In genomic region chr1:8956461-8957349, GRCh38 we compare ENCODE assay signal across 21 cellular contexts. TPM values are rescaled to one million over a fixed set of nuclear protein-coding genes. Genes with fewer than 3 reads are reported as not detected.
DNase-seq lines count a peak whose midpoint lies in the region; ATAC-seq and TF ChIP-seq lines count a peak whose summit lies in the region.
"Had no signal": no experiment of that assay in that cellular context is flagged by ENCODE, and none has a peak within 500 bp of the region (broad histone marks: within the 10 kb centered on the region; RNA-seq: fewer than 3 reads in every experiment).

No MANE protein-coding gene starts in this region.

- no peak overlapping the region for H3K27ac ChIP-seq in CD8-positive, alpha-beta T cell (ENCODE audit: low read depth, low read length)
- H3K27ac ChIP-seq in neural progenitor cell: no peak overlapping the region
- H3K27ac ChIP-seq: 22Rv1, BLaER1, RWPE1, SJSA1 had no signal

- no peaks in the 10 kb centered on the region for H3K79me2 ChIP-seq in neural progenitor cell (ENCODE audit: low read depth)

- peak; percentile 51 for ATAC-seq in CD8-positive, alpha-beta T cell
- ATAC-seq in GM21723 (IDR thresholded peaks at IDR 0.05; ENCODE audit: unreplicated experiment): no peak

- peaks cover 10% of the 10 kb centered on the region for H3K9me3 ChIP-seq in CD8-positive, alpha-beta T cell (ENCODE audit: low read length)
- H3K9me3 ChIP-seq in neural progenitor cell (ENCODE audit: low read depth): no peaks in the 10 kb centered on the region
- H3K9me3 ChIP-seq: SJSA1 had no signal

- DNase-seq in T-helper 1 cell: no peak
- DNase-seq in CD8-positive, alpha-beta T cell: no peak
- no peak for DNase-seq in activated T-helper 1 cell treated with anti-CD3 and anti-CD28 coated beads, Interleukin-12 subunit alpha, Interleukin-12 subunit beta, Interleukin-2, Interleukin-4 antibody, amounts not matched to agents 30 ng/mL and 10 ng/mL and 1 ng/mL, durations not matched to agents 14 hours and 24 hours and 36 hours (ENCODE audit: low spot score)
- no peak for DNase-seq in neural progenitor cell (ENCODE audit: low spot score)
- DNase-seq in GM10248 (ENCODE audit: extremely low spot score): no peak
- DNase-seq in cortex of kidney (lab: John Stamatoyannopoulos, UW): no peak
- DNase-seq: DMS 273 treated with DMSO at 0.1 percent for 48 hours; HCEC 1CT; NCI-H1092 treated with DMSO at 0.1 percent for 48 hours; NCI-H1694; NCI-H2107; NCI-H226; NCI-H526; NK-92 treated with Interleukin-12 subunit alpha and Interleukin-12 subunit beta, amount 100 ng/mL, for 24 hours; OCI-M1 had no signal

- H3F3A ChIP-seq in neural progenitor cell (ENCODE audit: low read depth): peaks cover 6% of the 10 kb centered on the region

- no peaks in the 10 kb centered on the region for H3K27me3 ChIP-seq in CD8-positive, alpha-beta T cell (ENCODE audit: insufficient read depth, low read length)
- H3K27me3 ChIP-seq in neural progenitor cell: no peaks in the 10 kb centered on the region
- H3K27me3 ChIP-seq: BLaER1, SJSA1 had no signal

- no peak overlapping the region for H3K9ac ChIP-seq in neural progenitor cell
- H3K9ac ChIP-seq: BLaER1 had no signal

- no peak overlapping the region for H3K4me2 ChIP-seq in neural progenitor cell
- H3K4me2 ChIP-seq: BLaER1 had no signal

- CTCF ChIA-PET in CD8-positive, alpha-beta T cell (lab: Charles Lee): interaction anchor here (1.5 to 2.0 kb wide), 2 partner anchors 17 to 39 kb away, joined by 3 to 6 read pairs; no protein-coding TSS in a partner anchor
- CTCF ChIA-PET in GM10248 (lab: Yijun Ruan, JAX): interaction anchor here (1.0 kb wide), 1 partner anchor 9 kb away, joined by 3 read pairs; no protein-coding TSS in a partner anchor

- peaks cover 54% of the 10 kb centered on the region for H3K4me1 ChIP-seq in CD8-positive, alpha-beta T cell (ENCODE audit: insufficient read depth, low read length)
- peaks cover 11% of the 10 kb centered on the region for H3K4me1 ChIP-seq in neural progenitor cell
- H3K4me1 ChIP-seq: BLaER1, SJSA1 had no signal

- H3K4me3 Mint-ChIP-seq in T-helper 1 cell treated with Interleukin-12 subunit alpha and Interleukin-12 subunit beta and Interleukin-4 antibody, amounts not matched to agents 30 μg/mL and 1 μg/mL, for 36 hours: no peak overlapping the region
- peak overlapping the region; percentile 26 for H3K4me3 Mint-ChIP-seq in CD8-positive, alpha-beta T cell
- H3K4me3 Mint-ChIP-seq in activated T-helper 1 cell treated with anti-CD3 and anti-CD28 coated beads, Interleukin-12 subunit alpha, Interleukin-12 subunit beta, Interleukin-2, Interleukin-4 antibody, amounts not matched to agents 30 ng/mL and 10 ng/mL and 1 ng/mL, durations not matched to agents 14 hours and 24 hours and 36 hours: no peak overlapping the region
- H3K4me3 Mint-ChIP-seq in neural progenitor cell: no peak overlapping the region

- peaks cover 60% of the 10 kb centered on the region for H3K36me3 Mint-ChIP-seq in T-helper 1 cell treated with Interleukin-12 subunit alpha and Interleukin-12 subunit beta and Interleukin-4 antibody, amounts not matched to agents 30 μg/mL and 1 μg/mL, for 36 hours (ENCODE audit: low read depth)
- H3K36me3 Mint-ChIP-seq in CD8-positive, alpha-beta T cell: peaks cover 40% of the 10 kb centered on the region
- H3K36me3 Mint-ChIP-seq in activated T-helper 1 cell treated with anti-CD3 and anti-CD28 coated beads, Interleukin-12 subunit alpha, Interleukin-12 subunit beta, Interleukin-2, Interleukin-4 antibody, amounts not matched to agents 30 ng/mL and 10 ng/mL and 1 ng/mL, durations not matched to agents 14 hours and 24 hours and 36 hours (ENCODE audit: low read depth): peaks cover 46% of the 10 kb centered on the region
- no peaks in the 10 kb centered on the region for H3K36me3 Mint-ChIP-seq in neural progenitor cell

- no peak for TF ChIP-seq CTCF in CD8-positive, alpha-beta T cell (IDR thresholded peaks at IDR 0.05)
- TF ChIP-seq CTCF in neural progenitor cell (IDR thresholded peaks at IDR 0.05) (no peak), GM10248 (IDR thresholded peaks at IDR 0.05; ENCODE audit: control extremely low read depth, extremely low read depth, low read depth, missing control alignments) (no peak)

- POLR2A ChIA-PET in CD8-positive, alpha-beta T cell (lab: Charles Lee): interaction anchor here (0.7 to 1.4 kb wide), 3 partner anchors 13 to 34 kb away, joined by 3 read pairs; no protein-coding TSS in a partner anchor
- POLR2A ChIA-PET in GM10248 (lab: Yijun Ruan, JAX): no interaction called here

- H3K27me3 Mint-ChIP-seq in T-helper 1 cell treated with Interleukin-12 subunit alpha and Interleukin-12 subunit beta and Interleukin-4 antibody, amounts not matched to agents 30 μg/mL and 1 μg/mL, for 36 hours (ENCODE audit: low read depth): no peaks in the 10 kb centered on the region
- no peaks in the 10 kb centered on the region for H3K27me3 Mint-ChIP-seq in CD8-positive, alpha-beta T cell (ENCODE audit: low read depth)
- no peaks in the 10 kb centered on the region for H3K27me3 Mint-ChIP-seq in activated T-helper 1 cell treated with anti-CD3 and anti-CD28 coated beads, Interleukin-12 subunit alpha, Interleukin-12 subunit beta, Interleukin-2, Interleukin-4 antibody, amounts not matched to agents 30 ng/mL and 10 ng/mL and 1 ng/mL, durations not matched to agents 14 hours and 24 hours and 36 hours (ENCODE audit: insufficient read depth)
- peaks cover 6% of the 10 kb centered on the region for H3K27me3 Mint-ChIP-seq in neural progenitor cell (ENCODE audit: insufficient read depth, low read depth)

- H3K36me3 ChIP-seq in CD8-positive, alpha-beta T cell (ENCODE audit: insufficient read depth, low read length): no peaks in the 10 kb centered on the region
- H3K36me3 ChIP-seq in neural progenitor cell: no peaks in the 10 kb centered on the region
- H3K36me3 ChIP-seq: BLaER1, SJSA1 had no signal

- H3K27ac Mint-ChIP-seq in T-helper 1 cell treated with Interleukin-12 subunit alpha and Interleukin-12 subunit beta and Interleukin-4 antibody, amounts not matched to agents 30 μg/mL and 1 μg/mL, for 36 hours: peak overlapping the region; percentile 49
- H3K27ac Mint-ChIP-seq in CD8-positive, alpha-beta T cell: peak overlapping the region; percentile 85
- peak overlapping the region; percentile 74 for H3K27ac Mint-ChIP-seq in activated T-helper 1 cell treated with anti-CD3 and anti-CD28 coated beads, Interleukin-12 subunit alpha, Interleukin-12 subunit beta, Interleukin-2, Interleukin-4 antibody, amounts not matched to agents 30 ng/mL and 10 ng/mL and 1 ng/mL, durations not matched to agents 14 hours and 24 hours and 36 hours
- peak overlapping the region; percentile 89 for H3K27ac Mint-ChIP-seq in neural progenitor cell

- H2AFZ ChIP-seq in neural progenitor cell (replicated peaks): no peak overlapping the region

- no peak overlapping the region for H3K4me3 ChIP-seq in CD8-positive, alpha-beta T cell (ENCODE audit: low read depth, low read length)
- H3K4me3 ChIP-seq in neural progenitor cell: no peak overlapping the region
- H3K4me3 ChIP-seq: BLaER1, SJSA1 had no signal

- intact Hi-C loops in CD8-positive, alpha-beta T cell (cut with DNase I, micrococcal nuclease): no loop called here
- intact Hi-C loops in activated T-helper 1 cell treated with anti-CD3 and anti-CD28 coated beads, Interleukin-12 subunit alpha, Interleukin-12 subunit beta, Interleukin-2, Interleukin-4 antibody, amounts not matched to agents 30 ng/mL and 10 ng/mL and 1 ng/mL, durations not matched to agents 14 hours and 24 hours and 36 hours (cut with micrococcal nuclease): no loop called here

- peaks cover 39% of the 10 kb centered on the region for H3K4me1 Mint-ChIP-seq in T-helper 1 cell treated with Interleukin-12 subunit alpha and Interleukin-12 subunit beta and Interleukin-4 antibody, amounts not matched to agents 30 μg/mL and 1 μg/mL, for 36 hours (ENCODE audit: low read depth)
- H3K4me1 Mint-ChIP-seq in CD8-positive, alpha-beta T cell (ENCODE audit: low read depth): peaks cover 58% of the 10 kb centered on the region
- peaks cover 52% of the 10 kb centered on the region for H3K4me1 Mint-ChIP-seq in activated T-helper 1 cell treated with anti-CD3 and anti-CD28 coated beads, Interleukin-12 subunit alpha, Interleukin-12 subunit beta, Interleukin-2, Interleukin-4 antibody, amounts not matched to agents 30 ng/mL and 10 ng/mL and 1 ng/mL, durations not matched to agents 14 hours and 24 hours and 36 hours (ENCODE audit: low read depth)
- H3K4me1 Mint-ChIP-seq in neural progenitor cell: peaks cover 28% of the 10 kb centered on the region

- H3K9me3 Mint-ChIP-seq in T-helper 1 cell treated with Interleukin-12 subunit alpha and Interleukin-12 subunit beta and Interleukin-4 antibody, amounts not matched to agents 30 μg/mL and 1 μg/mL, for 36 hours: peaks cover 11% of the 10 kb centered on the region
- peaks cover 9% of the 10 kb centered on the region for H3K9me3 Mint-ChIP-seq in CD8-positive, alpha-beta T cell
- peaks cover 10% of the 10 kb centered on the region for H3K9me3 Mint-ChIP-seq in activated T-helper 1 cell treated with anti-CD3 and anti-CD28 coated beads, Interleukin-12 subunit alpha, Interleukin-12 subunit beta, Interleukin-2, Interleukin-4 antibody, amounts not matched to agents 30 ng/mL and 10 ng/mL and 1 ng/mL, durations not matched to agents 14 hours and 24 hours and 36 hours
- H3K9me3 Mint-ChIP-seq in neural progenitor cell: peaks cover 10% of the 10 kb centered on the region

- H4K20me1 ChIP-seq in neural progenitor cell (ENCODE audit: low read depth): no peaks in the 10 kb centered on the region
- H4K20me1 ChIP-seq: BLaER1 had no signal

RNA-seq across cellular contexts. Expression of gene CA6, which starts 11.0 kb away (rescaled TPM):
- 1 to 10 TPM; 1.6 to 2.4 TPM for total RNA-seq in CD8-positive, alpha-beta T cell
- total RNA-seq in activated T-helper 1 cell treated with anti-CD3 and anti-CD28 coated beads, Interleukin-12 subunit alpha, Interleukin-12 subunit beta, Interleukin-2, Interleukin-4 antibody, amounts not matched to agents 30 ng/mL and 10 ng/mL and 1 ng/mL, durations not matched to agents 14 hours and 24 hours and 36 hours: 2.2 and 2.6 TPM in 2 replicates
- not detected in 2 replicates for total RNA-seq in neural progenitor cell (ENCODE audit: low replicate concordance)
- total RNA-seq: SJSA1 had no signal
